Comparison of ENCODE assay signal across 31 cellular contexts in genomic region chr4:172887959-172888358, GRCh38.
DNase-seq lines count a peak whose midpoint lies in the region; ATAC-seq and TF ChIP-seq lines count a peak whose summit lies in the region.
"Had no signal": no experiment of that assay in that cellular context is flagged by ENCODE, and none has a peak within 500 bp of the region (broad histone marks: within the 10 kb centered on the region; RNA-seq: fewer than 3 reads in every experiment).

No MANE protein-coding gene starts in this region.

- no peak for TF ChIP-seq CTCF in left lung (IDR thresholded peaks at IDR 0.05)

- intact Hi-C loops in left lung (cut with DNase I) = no loop called here

- peak; percentile 2 for DNase-seq in DMS53 (lab: John Stamatoyannopoulos, UW)
- no peak for DNase-seq in DMS53 treated with DMSO at 0.1 percent for 48 hours (lab: John Stamatoyannopoulos, UW; ENCODE audit: unreplicated experiment)
- peak; percentile 20 for DNase-seq in DMS79 treated with DMSO at 0.1 percent for 48 hours (lab: John Stamatoyannopoulos, UW)
- no peak for DNase-seq in DMS79 (lab: John Stamatoyannopoulos, UW)
- DNase-seq in NCI-H510A treated with DMSO at 0.1 percent for 48 hours (lab: John Stamatoyannopoulos, UW) = peak; percentile 5
- no peak for DNase-seq in NCI-H510A (lab: John Stamatoyannopoulos, UW)
- DNase-seq in left lung = no peak
- DNase-seq: 8988T; ACHN; AML-193; BE2C; C1 segment of cervical spinal cord; Caco-2; Calu3; CD4-positive, alpha-beta memory T cell; CD4-positive, alpha-beta T cell; CD4-positive, CD25-positive, alpha-beta regulatory T cell; CD8-positive, alpha-beta memory T cell; CD8-positive, alpha-beta T cell; COR-L47; DMS 273 treated with DMSO at 0.1 percent for 48 hours; DMS153; DND-41; EL; GDM1 had no signal

- H3K27ac ChIP-seq in left lung = no peak overlapping the region
- H3K27ac ChIP-seq: 22Rv1; A549; BLaER1; BLaER1 treated with 17β-estradiol and CSF1 and Interleukin-3, amounts not matched to agents 10 nM and 100 nM; C4-2B had no signal

- H3K36me3 ChIP-seq in left lung = no peaks in the 10 kb centered on the region
- H3K36me3 ChIP-seq: BE2C; BLaER1; BLaER1 treated with 17β-estradiol and CSF1 and Interleukin-3, amounts not matched to agents 10 nM and 100 nM had no signal

- H3K4me1 ChIP-seq in left lung = no peaks in the 10 kb centered on the region
- H3K4me1 ChIP-seq: A549; BE2C; BLaER1; BLaER1 treated with 17β-estradiol and CSF1 and Interleukin-3, amounts not matched to agents 10 nM and 100 nM; Caco-2 had no signal

- peaks cover 0 to 16% of the 10 kb centered on the region in 2 donors for H3K9me3 ChIP-seq in left lung
- H3K9me3 ChIP-seq: BE2C, BLaER1 had no signal

- no peak overlapping the region for H3K4me3 ChIP-seq in left lung
- H3K4me3 ChIP-seq: A549; BLaER1; BLaER1 treated with 17β-estradiol and CSF1 and Interleukin-3, amounts not matched to agents 10 nM and 100 nM had no signal

- ATAC-seq in left lung = peak; percentile 77
- ATAC-seq in HG02571 (IDR thresholded peaks at IDR 0.05; ENCODE audit: unreplicated experiment) = no peak
- ATAC-seq: A549; CD8-positive, alpha-beta T cell had no signal

- no peaks in the 10 kb centered on the region for H3K27me3 ChIP-seq in left lung
- H3K27me3 ChIP-seq: BE2C; BLaER1; BLaER1 treated with 17β-estradiol and CSF1 and Interleukin-3, amounts not matched to agents 10 nM and 100 nM had no signal

Comparison
In these comparisons a context has a peak if more than half of its experiments do, and no peak if none do; other contexts are left out.
1. DNase-seq: peak in DMS53 (single experiment), DMS79 treated with DMSO at 0.1 percent for 48 hours (single experiment) and NCI-H510A treated with DMSO at 0.1 percent for 48 hours (single experiment); none in DMS53 treated with DMSO at 0.1 percent for 48 hours (single experiment), DMS79 (single experiment), NCI-H510A (single experiment) and left lung (0 of 2).